Comparison of ENCODE assay signal across 8 cellular contexts in genomic region chr6:69719602-69720193, GRCh38.
A peak's percentile ranks its signal among the peaks of the same experiment; 100 is the strongest.
DNase-seq lines count a peak whose midpoint lies in the region; ATAC-seq, FAIRE-seq and TF ChIP-seq lines count a peak whose summit lies in the region.

No MANE protein-coding gene starts in this region.

- intact Hi-C loops in Caco-2 (cut with micrococcal nuclease; ENCODE audit: unreplicated experiment), result no loop called here
- intact Hi-C loops in tibial artery (cut with DNase I; ENCODE audit: low total_unique reads), result no loop called here

- H3K27me3 Mint-ChIP-seq in Caco-2 (ENCODE audit: insufficient read depth, unreplicated experiment) (no peaks in the 10 kb centered on the region), astrocyte (ENCODE audit: low read depth, unreplicated experiment) (no peaks in the 10 kb centered on the region), nephron (ENCODE audit: low read depth) (no peaks in the 10 kb centered on the region)

- no peak for TF ChIP-seq POLR2A in H54 (IDR thresholded peaks at IDR 0.05; ENCODE audit: low read depth, low read length)

- no peak overlapping the region for H2AFZ ChIP-seq in astrocyte (ENCODE audit: low read depth, low read length)

- ATAC-seq in GM19372 (IDR thresholded peaks at IDR 0.05; ENCODE audit: low read depth, unreplicated experiment), result peak; percentile 64

- H3K4me1 Mint-ChIP-seq in Caco-2 (ENCODE audit: low read depth, unreplicated experiment) (peaks cover 2% of the 10 kb centered on the region), astrocyte (ENCODE audit: low read depth, unreplicated experiment) (no peaks in the 10 kb centered on the region), nephron (no peaks in the 10 kb centered on the region)

- POLR2A ChIA-PET in Caco-2 (lab: Charles Lee), result no interaction called here

- no peak overlapping the region for H3K9ac ChIP-seq in astrocyte (ENCODE audit: low read length)

- no peaks in the 10 kb centered on the region; the same call in 1 of the 2 replicates for H3K9me3 ChIP-seq in Caco-2
- H3K9me3 ChIP-seq in astrocyte (ENCODE audit: insufficient read depth, low read depth, low read length), result no peaks in the 10 kb centered on the region
- no peaks in the 10 kb centered on the region for H3K9me3 ChIP-seq in tibial artery

- no peak for DNase-seq in Caco-2
- peak; percentile 10 for DNase-seq in HTR-8/SVneo (ENCODE audit: insufficient read length, low spot score)
- no peak for DNase-seq in astrocyte (ENCODE audit: low read depth)
- no peak for DNase-seq in H54 (ENCODE audit: insufficient read length, low spot score)
- DNase-seq in KG1 (lab: John Stamatoyannopoulos, UW), result no peak
- no peak for DNase-seq in tibial artery

- TF ChIP-seq CTCF in Caco-2 (IDR thresholded peaks at IDR 0.05; ENCODE audit: insufficient read depth in 1 of 2, low read depth in 1 of 2, low read length in 1 of 2, severe bottlenecking in 1 of 2, unreplicated experiment in 1 of 2) (peak; percentile 31 to 49), astrocyte (IDR thresholded peaks at IDR 0.05; ENCODE audit: insufficient read depth, low read depth, low read length) (peak; percentile 37), nephron (IDR thresholded peaks at IDR 0.05; ENCODE audit: unreplicated experiment in 3 of 3) (peak; percentile 40 to 48 (median 42)), tibial artery (IDR thresholded peaks at IDR 0.05) (no peak)

- BruUV-seq in Caco-2 (replicated peaks; lab: Mats Ljungman, UMichigan), result no TSS peak

- no peaks in the 10 kb centered on the region for H3K79me2 ChIP-seq in astrocyte (ENCODE audit: insufficient read depth, low read length)

- no peak overlapping the region for H3K4me2 ChIP-seq in astrocyte (ENCODE audit: low read length)

- H3K36me3 ChIP-seq in Caco-2 (ENCODE audit: control insufficient read depth, insufficient read depth, low read length) (no peaks in the 10 kb centered on the region), astrocyte (ENCODE audit: insufficient read depth, low read length) (peaks cover 5% of the 10 kb centered on the region), tibial artery (peaks cover 8 to 17% (median 12%) of the 10 kb centered on the region in 3 donors)

- H3K27ac Mint-ChIP-seq in Caco-2 (ENCODE audit: unreplicated experiment) (no peak overlapping the region), astrocyte (ENCODE audit: unreplicated experiment) (no peak overlapping the region), nephron (no peak overlapping the region)

- FAIRE-seq in HTR-8/SVneo (lab: Jason Lieb, UNC) (no peak), astrocyte (lab: Jason Lieb, UNC) (no peak), H54 (lab: Jason Lieb, UNC) (no peak)

- H3K27ac ChIP-seq in astrocyte (ENCODE audit: low read depth, low read length) (no peak overlapping the region), tibial artery (no peak overlapping the region)

- CTCF ChIA-PET in Caco-2 (lab: Charles Lee), result no interaction called here

- no peaks in the 10 kb centered on the region for H3K27me3 ChIP-seq in Caco-2 (replicated peaks; ENCODE audit: control insufficient read depth, insufficient read depth, low read length)
- H3K27me3 ChIP-seq in astrocyte (ENCODE audit: insufficient read depth, low read length), result no peaks in the 10 kb centered on the region
- H3K27me3 ChIP-seq in tibial artery, result no peaks in the 10 kb centered on the region

- H3K4me3 ChIP-seq in Caco-2 (ENCODE audit: low read depth, low read length) (no peak overlapping the region), astrocyte (ENCODE audit: insufficient read depth, low read depth, low read length) (no peak overlapping the region), tibial artery (no peak overlapping the region)

- H3K9me3 Mint-ChIP-seq in Caco-2 (ENCODE audit: unreplicated experiment) (no peaks in the 10 kb centered on the region), astrocyte (ENCODE audit: unreplicated experiment) (no peaks in the 10 kb centered on the region), nephron (peaks cover 24% of the 10 kb centered on the region)

- H3K4me3 Mint-ChIP-seq in Caco-2 (ENCODE audit: unreplicated experiment) (no peak overlapping the region), astrocyte (ENCODE audit: unreplicated experiment) (no peak overlapping the region), nephron (no peak overlapping the region)

- H3K36me3 Mint-ChIP-seq in Caco-2 (ENCODE audit: insufficient read depth, unreplicated experiment) (no peaks in the 10 kb centered on the region), astrocyte (ENCODE audit: low read depth, unreplicated experiment) (no peaks in the 10 kb centered on the region), nephron (ENCODE audit: low read depth) (peaks cover 46% of the 10 kb centered on the region)

- no peaks in the 10 kb centered on the region for H4K20me1 ChIP-seq in astrocyte (ENCODE audit: insufficient read depth, low read length)

- H3K4me1 ChIP-seq in Caco-2 (no peaks in the 10 kb centered on the region), astrocyte (ENCODE audit: insufficient read depth, low read length) (no peaks in the 10 kb centered on the region), tibial artery (no peaks in the 10 kb centered on the region)

Comparison
In these comparisons a context has a peak if more than half of its experiments do, and no peak if none do; other contexts are left out.
1. CTCF ChIP-seq: peak in Caco-2 (2 of 2), astrocyte (single experiment) and nephron (3 of 3); none in tibial artery (0 of 2).